ENCODE assay signal across 1 cellular context in genomic region chr2:129817175-129817574, GRCh38.
TF ChIP-seq lines count a peak whose summit lies in the region.

No MANE protein-coding gene starts in this region.

TF ChIP-seq in HepG2, 621 proteins besides CTCF, POLR2A, EP300 and RAD21 (continued from another document):
- TF ChIP-seq FOXO4 (CRISPR knock-in tag; conservative IDR thresholded peaks at IDR 0.05) (0 out of 2 replicates have a peak, but pooled peaks have one; percentile 39), ZNF687 (CRISPR knock-in tag; IDR thresholded peaks at IDR 0.05) (peak; percentile 23; the same call in 1 of the 2 replicates), KDM4B (CRISPR knock-in tag; IDR thresholded peaks at IDR 0.05) (no peak), MAFF (IDR thresholded peaks at IDR 0.05; ENCODE audit: low read depth, low read length) (peak; percentile 63), GRHL1 (CRISPR knock-in tag; conservative IDR thresholded peaks at IDR 0.05) (no peak), IKZF4 (CRISPR knock-in tag; IDR thresholded peaks at IDR 0.05; ENCODE audit: borderline replicate concordance, low read depth, not compliant biosample characterization) (no peak), ZC3H4 (CRISPR knock-in tag; IDR thresholded peaks at IDR 0.05; ENCODE audit: borderline replicate concordance) (no peak), ZBTB39 (CRISPR knock-in tag; IDR thresholded peaks at IDR 0.05) (no peak)
